Comparison of ENCODE assay signal across 8 cellular contexts in the genomic region with DNA sequence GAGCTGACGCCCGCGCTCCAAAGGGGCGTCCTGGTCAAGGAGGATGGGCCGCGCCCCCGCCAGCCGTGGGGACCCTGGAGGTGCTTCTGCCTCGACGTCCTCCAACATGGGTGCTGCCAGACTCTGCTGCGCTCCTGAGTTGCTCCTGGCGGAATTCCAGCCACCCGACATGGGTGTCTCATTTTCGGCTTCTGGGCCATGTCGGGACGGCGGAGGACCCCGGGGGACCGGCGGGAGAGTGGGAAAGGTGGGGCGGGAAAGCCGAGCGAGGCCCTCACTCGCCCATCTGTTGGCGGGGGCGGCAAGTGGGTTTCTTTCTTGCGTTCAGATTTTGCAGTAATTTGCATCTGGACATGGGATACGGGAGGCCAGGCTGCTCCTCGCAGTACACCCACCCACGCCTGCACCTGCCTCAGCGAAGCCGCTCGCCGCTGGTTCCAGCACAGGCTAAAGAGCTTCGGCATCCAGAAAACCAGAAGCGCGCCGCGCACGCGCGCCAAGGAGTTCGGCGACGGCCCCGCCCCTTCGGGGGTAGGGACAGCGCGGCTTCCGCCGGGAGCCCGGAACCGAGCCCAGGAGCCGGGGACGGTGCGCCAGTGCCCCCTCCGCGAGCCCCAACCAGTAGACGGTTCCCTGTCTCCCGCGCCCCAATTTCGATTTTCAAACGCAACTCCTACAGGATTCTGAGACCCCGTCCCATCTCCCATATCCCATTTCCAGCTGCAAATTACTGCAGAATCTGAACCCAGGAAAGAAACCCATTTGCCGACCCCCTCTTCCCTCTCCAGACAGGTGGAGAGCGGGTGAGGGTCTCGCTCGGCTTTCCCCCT. TPM values are rescaled to one million over a fixed set of nuclear protein-coding genes. Genes with fewer than 3 reads are reported as not detected.
DNase-seq lines count a peak whose midpoint lies in the region; ATAC-seq and TF ChIP-seq lines count a peak whose summit lies in the region.

A gene (plus strand): TSS at position 563 of the 830 bp plus-strand sequence. CDS start 320 bp downstream, outside the sequence.

- peak; percentile 58 for ATAC-seq in GM21825 (IDR thresholded peaks at IDR 0.05; ENCODE audit: unreplicated experiment)
- ATAC-seq in stimulated activated naive CD8-positive, alpha-beta T cell treated with anti-CD3 and anti-CD28 coated beads, Interleukin-15, Interleukin-2, amounts not matched to agents 100 U/mL and 50 U/mL, for 24 hours: peak; percentile 84

- peaks cover 36% of the 10 kb centered on the region for H3K4me1 Mint-ChIP-seq in activated T-helper 1 cell treated with anti-CD3 and anti-CD28 coated beads, Interleukin-12 subunit alpha, Interleukin-12 subunit beta, Interleukin-2, Interleukin-4 antibody, amounts not matched to agents 30 ng/mL and 10 ng/mL and 1 ng/mL, durations not matched to agents 14 hours and 24 hours and 36 hours (ENCODE audit: low read depth)
- H3K4me1 Mint-ChIP-seq in nephron: peaks cover 31% of the 10 kb centered on the region

- intact Hi-C loops in activated T-helper 1 cell treated with anti-CD3 and anti-CD28 coated beads, Interleukin-12 subunit alpha, Interleukin-12 subunit beta, Interleukin-2, Interleukin-4 antibody, amounts not matched to agents 30 ng/mL and 10 ng/mL and 1 ng/mL, durations not matched to agents 14 hours and 24 hours and 36 hours (cut with micrococcal nuclease): loop anchor here (1.0 to 5.0 kb wide), 9 partner anchors 22 to 153 kb away; a partner anchor contains a TSS

- DNase-seq in DMS53 treated with DMSO at 0.1 percent for 48 hours (lab: John Stamatoyannopoulos, UW; ENCODE audit: unreplicated experiment): peak; percentile 76
- DNase-seq in Kasumi-1 (lab: John Stamatoyannopoulos, UW): peak; percentile 87 to 91
- peak; percentile 75 for DNase-seq in RPMI7951 (ENCODE audit: low read depth)
- peak; percentile 93 for DNase-seq in activated T-helper 1 cell treated with anti-CD3 and anti-CD28 coated beads, Interleukin-12 subunit alpha, Interleukin-12 subunit beta, Interleukin-2, Interleukin-4 antibody, amounts not matched to agents 30 ng/mL and 10 ng/mL and 1 ng/mL, durations not matched to agents 14 hours and 24 hours and 36 hours (ENCODE audit: low spot score)
- DNase-seq in fibroblast of peridontal ligament (ENCODE audit: extremely low read depth): peak; percentile 67
- peak; percentile 95 for DNase-seq in stimulated activated naive CD8-positive, alpha-beta T cell treated with anti-CD3 and anti-CD28 coated beads, Interleukin-15, Interleukin-2, amounts not matched to agents 100 U/mL and 50 U/mL, for 24 hours

- H3K36me3 Mint-ChIP-seq in activated T-helper 1 cell treated with anti-CD3 and anti-CD28 coated beads, Interleukin-12 subunit alpha, Interleukin-12 subunit beta, Interleukin-2, Interleukin-4 antibody, amounts not matched to agents 30 ng/mL and 10 ng/mL and 1 ng/mL, durations not matched to agents 14 hours and 24 hours and 36 hours (ENCODE audit: low read depth): peaks cover 12% of the 10 kb centered on the region
- peaks cover 17% of the 10 kb centered on the region for H3K36me3 Mint-ChIP-seq in nephron (ENCODE audit: low read depth)

- H3K27ac Mint-ChIP-seq in activated T-helper 1 cell treated with anti-CD3 and anti-CD28 coated beads, Interleukin-12 subunit alpha, Interleukin-12 subunit beta, Interleukin-2, Interleukin-4 antibody, amounts not matched to agents 30 ng/mL and 10 ng/mL and 1 ng/mL, durations not matched to agents 14 hours and 24 hours and 36 hours: peak within 1 kb of the TSS; percentile 84
- peak within 1 kb of the TSS in 1 of 3 experiments; percentile 43 for H3K27ac Mint-ChIP-seq in nephron

- no peaks in the 10 kb centered on the region for H3K27me3 Mint-ChIP-seq in activated T-helper 1 cell treated with anti-CD3 and anti-CD28 coated beads, Interleukin-12 subunit alpha, Interleukin-12 subunit beta, Interleukin-2, Interleukin-4 antibody, amounts not matched to agents 30 ng/mL and 10 ng/mL and 1 ng/mL, durations not matched to agents 14 hours and 24 hours and 36 hours (ENCODE audit: insufficient read depth)
- H3K27me3 Mint-ChIP-seq in nephron (ENCODE audit: low read depth): peaks cover 18% of the 10 kb centered on the region

- peak within 1 kb of the TSS; percentile 93 for H3K4me3 Mint-ChIP-seq in activated T-helper 1 cell treated with anti-CD3 and anti-CD28 coated beads, Interleukin-12 subunit alpha, Interleukin-12 subunit beta, Interleukin-2, Interleukin-4 antibody, amounts not matched to agents 30 ng/mL and 10 ng/mL and 1 ng/mL, durations not matched to agents 14 hours and 24 hours and 36 hours
- peak within 1 kb of the TSS; percentile 87 to 91 (median 90) for H3K4me3 Mint-ChIP-seq in nephron

- H3K9me3 Mint-ChIP-seq in activated T-helper 1 cell treated with anti-CD3 and anti-CD28 coated beads, Interleukin-12 subunit alpha, Interleukin-12 subunit beta, Interleukin-2, Interleukin-4 antibody, amounts not matched to agents 30 ng/mL and 10 ng/mL and 1 ng/mL, durations not matched to agents 14 hours and 24 hours and 36 hours: no peaks in the 10 kb centered on the region
- H3K9me3 Mint-ChIP-seq in nephron: no peaks in the 10 kb centered on the region

- no peak for TF ChIP-seq CTCF in nephron (IDR thresholded peaks at IDR 0.05; ENCODE audit: unreplicated experiment in 3 of 3)

RNA-seq across cellular contexts. Expression of the gene that starts here (rescaled TPM):
- 3.7 and 4.3 TPM in 2 replicates for total RNA-seq in RPMI7951 (2014; rRNA removed; shearing (Covaris generic))
- total RNA-seq in activated T-helper 1 cell treated with anti-CD3 and anti-CD28 coated beads, Interleukin-12 subunit alpha, Interleukin-12 subunit beta, Interleukin-2, Interleukin-4 antibody, amounts not matched to agents 30 ng/mL and 10 ng/mL and 1 ng/mL, durations not matched to agents 14 hours and 24 hours and 36 hours: 11.6 and 13.0 TPM in 2 replicates

Comparison
In these comparisons a context has a peak if more than half of its experiments do, and no peak if none do; other contexts are left out.
1. Peak in every context shown above with its lines: DNase-seq and ATAC-seq.